In genomic region chr1:86396503-86396900, GRCh38 we compare ENCODE assay signal across 8 cellular contexts. TPM values are rescaled to one million over a fixed set of nuclear protein-coding genes. Genes with fewer than 3 reads are reported as not detected.
A peak's percentile ranks its signal among the peaks of the same experiment; 100 is the strongest.
DNase-seq lines count a peak whose midpoint lies in the region; ATAC-seq and TF ChIP-seq lines count a peak whose summit lies in the region.

No MANE protein-coding gene starts in this region.

- no peaks in the 10 kb centered on the region for H3K9me3 ChIP-seq in skeletal muscle satellite cell (replicated peaks; ENCODE audit: low read length)

- no peaks in the 10 kb centered on the region for H3K36me3 Mint-ChIP-seq in activated T-cell treated with anti-CD3 and anti-CD28 coated beads, Interleukin-2, amount 50 U/mL, for 4 hours (ENCODE audit: insufficient read depth)

- peak overlapping the region; percentile 89 for H3K4me2 ChIP-seq in skeletal muscle satellite cell (ENCODE audit: low read length)

- ATAC-seq in activated T-cell treated with anti-CD3 and anti-CD28 coated beads, Interleukin-2, amount 50 U/mL, for 4 hours, result peak in 1 of 2 donors; percentile 7
- ATAC-seq in HG02973 (IDR thresholded peaks at IDR 0.05; ENCODE audit: unreplicated experiment) (peak; percentile 2), SK-N-SH treated with all-trans-retinoic acid at 6 μM for 48 hours (peak; percentile 3; the same call in 2 of the 3 replicates)

- H3K4me1 ChIP-seq in skeletal muscle satellite cell (ENCODE audit: control insufficient read depth, insufficient read depth, low read length), result peaks cover 20% of the 10 kb centered on the region

- H3K4me1 Mint-ChIP-seq in activated T-cell treated with anti-CD3 and anti-CD28 coated beads, Interleukin-2, amount 50 U/mL, for 4 hours (ENCODE audit: low read depth), result peaks cover 43% of the 10 kb centered on the region

- TF ChIP-seq CTCF in foreskin fibroblast (IDR thresholded peaks at IDR 0.05; ENCODE audit: low read depth, low read length), result no peak

- H3K4me3 ChIP-seq in foreskin fibroblast (ENCODE audit: low read depth in 1 of 2, low read length in 2 of 2) (peak overlapping the region; percentile 90 to 91), skeletal muscle satellite cell (ENCODE audit: low read length) (peak overlapping the region; percentile 92)

- DNase-seq in activated T-cell treated with anti-CD3 and anti-CD28 coated beads, Interleukin-2, amount 50 U/mL, for 4 hours, result no peak
- no peak for DNase-seq in activated T-cell treated with anti-CD3 and anti-CD28 coated beads, Interleukin-2, amount 50 U/mL, for 48 hours
- DNase-seq in foreskin fibroblast (no peak), AG08396 (ENCODE audit: low spot score) (no peak)
- no peak for DNase-seq in stimulated activated CD4-positive, alpha-beta T cell treated with anti-CD3 and anti-CD28 coated beads, Interleukin-4, amount 100 ng/mL, for 4 hours

- peak overlapping the region; percentile 95 for H3K4me3 Mint-ChIP-seq in activated T-cell treated with anti-CD3 and anti-CD28 coated beads, Interleukin-2, amount 50 U/mL, for 4 hours

- H3K27me3 Mint-ChIP-seq in activated T-cell treated with anti-CD3 and anti-CD28 coated beads, Interleukin-2, amount 50 U/mL, for 4 hours (ENCODE audit: low read depth), result no peaks in the 10 kb centered on the region

- H3K9me3 Mint-ChIP-seq in activated T-cell treated with anti-CD3 and anti-CD28 coated beads, Interleukin-2, amount 50 U/mL, for 4 hours, result no peaks in the 10 kb centered on the region

- no peaks in the 10 kb centered on the region for H3K27me3 ChIP-seq in skeletal muscle satellite cell (ENCODE audit: control insufficient read depth, insufficient read depth, low read length)

- peak overlapping the region; percentile 89 for H3K9ac ChIP-seq in skeletal muscle satellite cell (ENCODE audit: low read depth, low read length)

- H3K36me3 ChIP-seq in skeletal muscle satellite cell (ENCODE audit: insufficient read depth, low read length), result no peaks in the 10 kb centered on the region

TF ChIP-seq in SK-N-SH treated with all-trans-retinoic acid at 6 μM for 48 hours, 23 proteins besides CTCF, POLR2A, EP300 and RAD21:
- TF ChIP-seq POU6F1 (CRISPR knock-in tag; IDR thresholded peaks at IDR 0.05; ENCODE audit: borderline replicate concordance, low read depth), result no peak
- TF ChIP-seq, protein P1, sequence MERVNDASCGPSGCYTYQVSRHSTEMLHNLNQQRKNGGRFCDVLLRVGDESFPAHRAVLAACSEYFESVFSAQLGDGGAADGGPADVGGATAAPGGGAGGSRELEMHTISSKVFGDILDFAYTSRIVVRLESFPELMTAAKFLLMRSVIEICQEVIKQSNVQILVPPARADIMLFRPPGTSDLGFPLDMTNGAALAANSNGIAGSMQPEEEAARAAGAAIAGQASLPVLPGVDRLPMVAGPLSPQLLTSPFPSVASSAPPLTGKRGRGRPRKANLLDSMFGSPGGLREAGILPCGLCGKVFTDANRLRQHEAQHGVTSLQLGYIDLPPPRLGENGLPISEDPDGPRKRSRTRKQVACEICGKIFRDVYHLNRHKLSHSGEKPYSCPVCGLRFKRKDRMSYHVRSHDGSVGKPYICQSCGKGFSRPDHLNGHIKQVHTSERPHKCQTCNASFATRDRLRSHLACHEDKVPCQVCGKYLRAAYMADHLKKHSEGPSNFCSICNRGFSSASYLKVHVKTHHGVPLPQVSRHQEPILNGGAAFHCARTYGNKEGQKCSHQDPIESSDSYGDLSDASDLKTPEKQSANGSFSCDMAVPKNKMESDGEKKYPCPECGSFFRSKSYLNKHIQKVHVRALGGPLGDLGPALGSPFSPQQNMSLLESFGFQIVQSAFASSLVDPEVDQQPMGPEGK (CRISPR knock-in tag; IDR thresholded peaks at IDR 0.05; ENCODE audit: borderline replicate concordance), result no peak
- TF ChIP-seq TOX (CRISPR knock-in tag; IDR thresholded peaks at IDR 0.05; ENCODE audit: borderline replicate concordance), result no peak
- no peak for TF ChIP-seq ZC3H10 (CRISPR knock-in tag; IDR thresholded peaks at IDR 0.05)
- no peak for TF ChIP-seq RARB (CRISPR knock-in tag; IDR thresholded peaks at IDR 0.05)
- no peak for TF ChIP-seq PPARA (CRISPR knock-in tag; IDR thresholded peaks at IDR 0.05; ENCODE audit: borderline replicate concordance)
- no peak for TF ChIP-seq ESRRG (CRISPR knock-in tag; IDR thresholded peaks at IDR 0.05)
- no peak for TF ChIP-seq OSR1 (CRISPR knock-in tag; IDR thresholded peaks at IDR 0.05)
- no peak for TF ChIP-seq ZNF8 (CRISPR knock-in tag; IDR thresholded peaks at IDR 0.05)
- no peak for TF ChIP-seq ARNTL (CRISPR knock-in tag; IDR thresholded peaks at IDR 0.05; ENCODE audit: borderline replicate concordance, low read depth)
- no peak for TF ChIP-seq ZNF565 (CRISPR knock-in tag; conservative IDR thresholded peaks at IDR 0.05; ENCODE audit: low read depth)
- TF ChIP-seq ISL1 (CRISPR knock-in tag; IDR thresholded peaks at IDR 0.05), result no peak
- no peak for TF ChIP-seq ZNF70 (CRISPR knock-in tag; IDR thresholded peaks at IDR 0.05)
- TF ChIP-seq ZFP30 (CRISPR knock-in tag; IDR thresholded peaks at IDR 0.05), result no peak
- no peak for TF ChIP-seq TCF4 (CRISPR knock-in tag; IDR thresholded peaks at IDR 0.05; ENCODE audit: borderline replicate concordance)
- TF ChIP-seq ZFP3 (CRISPR knock-in tag; IDR thresholded peaks at IDR 0.05), result no peak
- TF ChIP-seq, protein P2, sequence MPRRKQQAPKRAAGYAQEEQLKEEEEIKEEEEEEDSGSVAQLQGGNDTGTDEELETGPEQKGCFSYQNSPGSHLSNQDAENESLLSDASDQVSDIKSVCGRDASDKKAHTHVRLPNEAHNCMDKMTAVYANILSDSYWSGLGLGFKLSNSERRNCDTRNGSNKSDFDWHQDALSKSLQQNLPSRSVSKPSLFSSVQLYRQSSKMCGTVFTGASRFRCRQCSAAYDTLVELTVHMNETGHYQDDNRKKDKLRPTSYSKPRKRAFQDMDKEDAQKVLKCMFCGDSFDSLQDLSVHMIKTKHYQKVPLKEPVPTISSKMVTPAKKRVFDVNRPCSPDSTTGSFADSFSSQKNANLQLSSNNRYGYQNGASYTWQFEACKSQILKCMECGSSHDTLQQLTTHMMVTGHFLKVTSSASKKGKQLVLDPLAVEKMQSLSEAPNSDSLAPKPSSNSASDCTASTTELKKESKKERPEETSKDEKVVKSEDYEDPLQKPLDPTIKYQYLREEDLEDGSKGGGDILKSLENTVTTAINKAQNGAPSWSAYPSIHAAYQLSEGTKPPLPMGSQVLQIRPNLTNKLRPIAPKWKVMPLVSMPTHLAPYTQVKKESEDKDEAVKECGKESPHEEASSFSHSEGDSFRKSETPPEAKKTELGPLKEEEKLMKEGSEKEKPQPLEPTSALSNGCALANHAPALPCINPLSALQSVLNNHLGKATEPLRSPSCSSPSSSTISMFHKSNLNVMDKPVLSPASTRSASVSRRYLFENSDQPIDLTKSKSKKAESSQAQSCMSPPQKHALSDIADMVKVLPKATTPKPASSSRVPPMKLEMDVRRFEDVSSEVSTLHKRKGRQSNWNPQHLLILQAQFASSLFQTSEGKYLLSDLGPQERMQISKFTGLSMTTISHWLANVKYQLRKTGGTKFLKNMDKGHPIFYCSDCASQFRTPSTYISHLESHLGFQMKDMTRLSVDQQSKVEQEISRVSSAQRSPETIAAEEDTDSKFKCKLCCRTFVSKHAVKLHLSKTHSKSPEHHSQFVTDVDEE (CRISPR knock-in tag; IDR thresholded peaks at IDR 0.05), result no peak
- no peak for TF ChIP-seq BACH2 (CRISPR knock-in tag; IDR thresholded peaks at IDR 0.05; ENCODE audit: borderline replicate concordance)

RNA-seq across cellular contexts. Expression of gene ODF2L, which starts 0.4 kb away (rescaled TPM):
- 10 to 100 TPM; 10.7 to 18.7 (median 13.5) TPM for total RNA-seq in activated T-cell treated with anti-CD3 and anti-CD28 coated beads, Interleukin-2, amount 50 U/mL, for 4 hours
- 19.7 and 26.9 TPM in 2 replicates for total RNA-seq in skeletal muscle satellite cell (2012; rRNA removed)

RNA-seq across cellular contexts. Expression of gene CLCA2, which starts 27.5 kb away (rescaled TPM):
- total RNA-seq in activated T-cell treated with anti-CD3 and anti-CD28 coated beads, Interleukin-2, amount 50 U/mL, for 4 hours, result not detected
- 0.22 TPM in 1 of 2 replicates, not detected in the other for total RNA-seq in skeletal muscle satellite cell (2012; rRNA removed)
